Comparison of ENCODE assay signal across 16 cellular contexts in genomic region chr22:29717789-29718188, GRCh38. TPM values are rescaled to one million over a fixed set of nuclear protein-coding genes. Genes with fewer than 3 reads are reported as not detected.
"Had no signal": no experiment of that assay in that cellular context is flagged by ENCODE, and none has a peak within 500 bp of the region (broad histone marks: within the 10 kb centered on the region; RNA-seq: fewer than 3 reads in every experiment).

No MANE protein-coding gene starts in this region.

- DNase-seq: activated CD4-positive, alpha-beta T cell treated with anti-CD3 and anti-CD28 coated beads, Interleukin-2, amount 50 U/mL, for 48 hours; activated gamma-delta T cell; activated T-cell treated with anti-CD3 and anti-CD28 coated beads, Interleukin-2, amount 50 U/mL, for 48 hours; amygdala; brain microvascular endothelial cell; dorsolateral prefrontal cortex; glutamatergic neuron; lower lobe of right lung; naive thymus-derived CD8-positive, alpha-beta T cell; stimulated activated CD4-positive, alpha-beta T cell treated with anti-CD3 and anti-CD28 coated beads, Interleukin-15, amount 100 ng/mL, for 24 hours; stimulated activated CD4-positive, alpha-beta T cell treated with anti-CD3 and anti-CD28 coated beads, Interleukin-4, amount 100 ng/mL, for 24 hours; upper lobe of left lung had no signal

- H3K9me3 ChIP-seq: esophagus muscularis mucosa, lower lobe of right lung, neutrophil, upper lobe of left lung had no signal

- H3K4me3 ChIP-seq: dorsolateral prefrontal cortex, esophagus muscularis mucosa, lower lobe of right lung, upper lobe of left lung had no signal

- H3K27ac ChIP-seq: brain microvascular endothelial cell, dorsolateral prefrontal cortex, esophagus muscularis mucosa, lower lobe of right lung, neutrophil, upper lobe of left lung had no signal

- H3K36me3 ChIP-seq: brain microvascular endothelial cell, esophagus muscularis mucosa, lower lobe of right lung, neutrophil, upper lobe of left lung had no signal

RNA-seq across cellular contexts. Expression of gene CABP7, which starts 2.0 kb away (rescaled TPM):
- total RNA-seq: fibroblast of villous mesenchyme, lower lobe of right lung, skeletal muscle tissue had no signal
